Comparison of ENCODE assay signal across 9 cellular contexts in genomic region chr10:114492351-114493037, GRCh38.
DNase-seq lines count a peak whose midpoint lies in the region; FAIRE-seq and TF ChIP-seq lines count a peak whose summit lies in the region.
"Had no signal": no experiment of that assay in that cellular context is flagged by ENCODE, and none has a peak within 500 bp of the region (broad histone marks: within the 10 kb centered on the region; RNA-seq: fewer than 3 reads in every experiment).

No MANE protein-coding gene starts in this region.

- no peaks in the 10 kb centered on the region for H3K9me3 ChIP-seq in A673 (ENCODE audit: low read depth, low read length, poor library complexity, severe bottlenecking)
- no peaks in the 10 kb centered on the region for H3K9me3 ChIP-seq in esophagus muscularis mucosa

- H3K27me3 ChIP-seq in A673 (replicated peaks; ENCODE audit: insufficient read depth, low read depth, low read length, poor library complexity), result no peaks in the 10 kb centered on the region
- no peaks in the 10 kb centered on the region for H3K27me3 ChIP-seq in esophagus muscularis mucosa

- no TSS peak for BruUV-seq in A673 (replicated peaks; lab: Mats Ljungman, UMichigan)

- intact Hi-C loops in A673 (cut with micrococcal nuclease; ENCODE audit: unreplicated experiment), result no loop called here
- intact Hi-C loops in esophagus muscularis mucosa (cut with DNase I), result no loop called here
- intact Hi-C loops in head of caudate nucleus (cut with DNase I), result no loop called here

- H3K4me3 ChIP-seq in A673 (ENCODE audit: low read depth, low read length, poor library complexity, severe bottlenecking) (no peak overlapping the region), esophagus muscularis mucosa (no peak overlapping the region)
- H3K4me3 ChIP-seq: PC-9 had no signal

- TF ChIP-seq POLR2A in GM12891 (IDR thresholded peaks at IDR 0.05; ENCODE audit: low read depth, low read length) (no peak), esophagus muscularis mucosa (IDR thresholded peaks at IDR 0.05; ENCODE audit: low read depth) (no peak)

- TF ChIP-seq EP300 in esophagus muscularis mucosa (IDR thresholded peaks at IDR 0.05), result no peak

- FAIRE-seq in GM12891 (lab: Jason Lieb, UNC), result peak; percentile 64

- DNase-seq in A673 (ENCODE audit: low spot score) (peak; percentile 64), GM12891 (ENCODE audit: insufficient read length, low spot score) (no peak), RKO (ENCODE audit: low spot score) (peak; percentile 31), esophagus muscularis mucosa (ENCODE audit: extremely low spot score) (no peak), NCI-H1417 treated with DMSO at 0.1 percent for 48 hours (lab: John Stamatoyannopoulos, UW) (no peak), AG20443 (ENCODE audit: low spot score) (no peak), head of caudate nucleus (no peak), CD1c-positive myeloid dendritic cell (ENCODE audit: extremely low spot score) (no peak)
- DNase-seq: PC-9 had no signal

- H3K4me1 ChIP-seq in A673 (ENCODE audit: insufficient read depth, low read length, poor library complexity, severe bottlenecking) (peaks cover 17% of the 10 kb centered on the region), esophagus muscularis mucosa (peaks cover 34 to 62% (median 37%) of the 10 kb centered on the region in 4 donors)

- H3K27ac ChIP-seq in A673 (ENCODE audit: low read depth, low read length, poor library complexity, severe bottlenecking) (no peak overlapping the region), esophagus muscularis mucosa (replicated peaks in 1 of 4) (peak overlapping the region in 3 of 4 donors; percentile 22 to 63 (median 53))
- H3K27ac ChIP-seq: PC-9 had no signal

- CTCF ChIA-PET in A673 (lab: Charles Lee), result no interaction called here

- TF ChIP-seq CTCF in A673 (conservative IDR thresholded peaks at IDR 0.05; ENCODE audit: low read depth, low read length) (no peak), esophagus muscularis mucosa (IDR thresholded peaks at IDR 0.05) (no peak)

- WGBS in esophagus muscularis mucosa, result 24% methylated on average over 4 of the region's 4 CpGs

- H3K36me3 ChIP-seq in A673 (ENCODE audit: insufficient read depth, low read length, poor library complexity, severe bottlenecking) (no peaks in the 10 kb centered on the region), esophagus muscularis mucosa (peaks cover 0 to 73% (median 12%) of the 10 kb centered on the region in 4 donors)

- POLR2A ChIA-PET in A673 (lab: Charles Lee; ENCODE audit: low non-redundant PET), result no interaction called here

TF ChIP-seq in GM12891, 5 proteins besides CTCF, POLR2A, EP300 and RAD21:
- TF ChIP-seq SPI1 (IDR thresholded peaks at IDR 0.05; ENCODE audit: low read depth, low read length), result no peak
- no peak for TF ChIP-seq PAX5 (IDR thresholded peaks at IDR 0.05; ENCODE audit: insufficient read depth, low read length, severe bottlenecking)
- no peak for TF ChIP-seq TAF1 (IDR thresholded peaks at IDR 0.05; ENCODE audit: low read depth, low read length)

Comparison
In these comparisons a context has a peak if more than half of its experiments do, and no peak if none do; other contexts are left out.
1. DNase-seq: peak in A673 (single experiment) and RKO (single experiment); none in GM12891 (single experiment), esophagus muscularis mucosa (single experiment), NCI-H1417 treated with DMSO at 0.1 percent for 48 hours (single experiment), AG20443 (single experiment), head of caudate nucleus (0 of 42) and CD1c-positive myeloid dendritic cell (single experiment).